ENCODE assay signal across 19 cellular contexts in the genomic region with DNA sequence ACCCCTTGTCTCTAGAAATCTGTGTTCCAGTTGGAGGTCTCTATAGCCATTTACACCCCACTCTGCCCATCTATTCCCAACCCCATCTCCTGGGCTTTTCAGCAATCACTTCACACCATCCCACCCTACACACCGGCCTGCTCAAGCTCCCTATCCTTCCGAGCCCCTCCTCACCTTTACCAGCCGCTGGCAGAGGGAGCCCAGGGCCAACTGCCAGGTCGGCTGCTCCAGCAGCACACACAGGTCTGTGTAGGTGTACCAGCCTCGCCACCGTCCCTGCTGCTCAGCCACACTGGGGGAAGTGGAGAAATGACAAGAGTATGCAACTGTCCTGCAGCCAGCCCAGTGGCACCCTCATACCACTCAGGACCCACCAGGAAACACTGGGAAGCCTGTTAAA.
"Had no signal": no experiment of that assay in that cellular context is flagged by ENCODE, and none has a peak within 500 bp of the region (broad histone marks: within the 10 kb centered on the region; RNA-seq: fewer than 3 reads in every experiment).

No MANE protein-coding gene starts in this region.

- H3K4me3 Mint-ChIP-seq: activated CD8-positive, alpha-beta memory T cell treated with anti-CD3 and anti-CD28 coated beads, Interleukin-2, amount 10 ng/mL, durations not matched to agents 7 days and 5 days; mesothelial cell of epicardium; nephron progenitor cell; stimulated activated naive CD8-positive, alpha-beta T cell treated with anti-CD3 and anti-CD28 coated beads, Interleukin-15, Interleukin-2, amounts not matched to agents 100 ng/mL and 50 ng/mL, for 24 hours; T-helper 2 cell treated with Interferon-gamma antibody and Interleukin-4, amounts not matched to agents 5 μg/mL and 100 μg/mL, for 36 hours had no signal

- H3K4me3 ChIP-seq: esophagus squamous epithelium, heart right ventricle, left lung, suprapubic skin, transverse colon, uterus had no signal

- ATAC-seq: activated CD8-positive, alpha-beta memory T cell treated with anti-CD3 and anti-CD28 coated beads, Interleukin-2, amount 10 ng/mL, durations not matched to agents 7 days and 5 days; heart right ventricle; left lung had no signal

- H3K27me3 Mint-ChIP-seq: activated CD8-positive, alpha-beta memory T cell treated with anti-CD3 and anti-CD28 coated beads, Interleukin-2, amount 10 ng/mL, durations not matched to agents 7 days and 5 days; stimulated activated naive CD8-positive, alpha-beta T cell treated with anti-CD3 and anti-CD28 coated beads, Interleukin-15, Interleukin-2, amounts not matched to agents 100 ng/mL and 50 ng/mL, for 24 hours had no signal

- H3K27ac ChIP-seq: esophagus squamous epithelium, heart right ventricle, left lung, suprapubic skin, uterus had no signal

- H3K9me3 Mint-ChIP-seq: mesothelial cell of epicardium; nephron progenitor cell; stimulated activated naive CD8-positive, alpha-beta T cell treated with anti-CD3 and anti-CD28 coated beads, Interleukin-15, Interleukin-2, amounts not matched to agents 100 ng/mL and 50 ng/mL, for 24 hours; T-helper 2 cell treated with Interferon-gamma antibody and Interleukin-4, amounts not matched to agents 5 μg/mL and 100 μg/mL, for 36 hours had no signal

- H3K27me3 ChIP-seq: esophagus squamous epithelium, heart right ventricle, left lung, suprapubic skin, transverse colon, uterus had no signal

- H3K27ac Mint-ChIP-seq: activated CD8-positive, alpha-beta memory T cell treated with anti-CD3 and anti-CD28 coated beads, Interleukin-2, amount 10 ng/mL, durations not matched to agents 7 days and 5 days; mesothelial cell of epicardium; nephron progenitor cell; stimulated activated naive CD8-positive, alpha-beta T cell treated with anti-CD3 and anti-CD28 coated beads, Interleukin-15, Interleukin-2, amounts not matched to agents 100 ng/mL and 50 ng/mL, for 24 hours; T-helper 2 cell treated with Interferon-gamma antibody and Interleukin-4, amounts not matched to agents 5 μg/mL and 100 μg/mL, for 36 hours had no signal

- H3K4me1 ChIP-seq: uterus had no signal

- DNase-seq: activated CD4-positive, alpha-beta T cell treated with anti-CD3 and anti-CD28 coated beads for 4 hours; activated CD8-positive, alpha-beta memory T cell treated with anti-CD3 and anti-CD28 coated beads, Interleukin-2, amount 10 ng/mL, durations not matched to agents 7 days and 5 days; activated effector memory CD4-positive, alpha-beta T cell treated with Interleukin-2 at 50 U/mL for 16 hours; activated naive CD4-positive, alpha-beta T cell treated with anti-CD3 and anti-CD28 coated beads, Interleukin-2, amount 50 U/mL, for 16 hours; activated T-cell treated with anti-CD3 and anti-CD28 coated beads, Interleukin-2, amount 50 U/mL, for 1 hour; effector memory CD4-positive, alpha-beta T cell; esophagus squamous epithelium; heart right ventricle; left lung; nephron progenitor cell; occipital lobe; retina; SW 1271; transverse colon; uterus had no signal
